ENCODE assay signal across 1 cellular context in genomic region chr5:68167195-68167651, GRCh38.
TF ChIP-seq lines count a peak whose summit lies in the region.

No MANE protein-coding gene starts in this region.

TF ChIP-seq in HepG2, 621 proteins besides CTCF, POLR2A, EP300 and RAD21 (continued from another document):
- TF ChIP-seq ZNF280D (CRISPR knock-in tag; IDR thresholded peaks at IDR 0.05) (peak; percentile 40; the same call in 1 of the 2 replicates), KDM6A (CRISPR knock-in tag; IDR thresholded peaks at IDR 0.05; ENCODE audit: low read depth) (0 out of 2 replicates have a peak, but pooled peaks have one; percentile 23), THYN1 (CRISPR knock-in tag; IDR thresholded peaks at IDR 0.05; ENCODE audit: borderline replicate concordance, low read depth) (no peak), ZFP36L1 (CRISPR knock-in tag; IDR thresholded peaks at IDR 0.05) (no peak), TP53 (CRISPR knock-in tag; conservative IDR thresholded peaks at IDR 0.05) (no peak), AHDC1 (CRISPR knock-in tag; IDR thresholded peaks at IDR 0.05; ENCODE audit: borderline replicate concordance) (peak; percentile 25; the same call in 1 of the 2 replicates), ZNF83 (CRISPR knock-in tag; IDR thresholded peaks at IDR 0.05; ENCODE audit: borderline replicate concordance) (no peak), NAIF1 (CRISPR knock-in tag; IDR thresholded peaks at IDR 0.05; ENCODE audit: borderline replicate concordance) (no peak), ZNF589 (CRISPR knock-in tag; conservative IDR thresholded peaks at IDR 0.05) (no peak), ZNF678 (CRISPR knock-in tag; IDR thresholded peaks at IDR 0.05) (no peak), ZNF24 (IDR thresholded peaks at IDR 0.05) (peak; percentile 67; the same call in 1 of the 2 replicates), MIXL1 (CRISPR knock-in tag; IDR thresholded peaks at IDR 0.05) (0 out of 2 replicates have a peak, but pooled peaks have one; percentile 37), ZNF460 (CRISPR knock-in tag; IDR thresholded peaks at IDR 0.05; ENCODE audit: borderline replicate concordance) (peak; percentile 95), KAT7 (CRISPR knock-in tag; IDR thresholded peaks at IDR 0.05; ENCODE audit: borderline replicate concordance) (no peak), CERS6 (CRISPR knock-in tag; IDR thresholded peaks at IDR 0.05) (no peak), ADNP (CRISPR knock-in tag; IDR thresholded peaks at IDR 0.05) (peak; percentile 85), SAFB2 (CRISPR knock-in tag; IDR thresholded peaks at IDR 0.05; ENCODE audit: borderline replicate concordance, low read depth) (no peak), MED1 (CRISPR knock-in tag; IDR thresholded peaks at IDR 0.05) (peak; percentile 26; the same call in 1 of the 2 replicates), ZNF275 (CRISPR knock-in tag; IDR thresholded peaks at IDR 0.05; ENCODE audit: borderline replicate concordance) (no peak), CREM (IDR thresholded peaks at IDR 0.05) (0 out of 2 replicates have a peak, but pooled peaks have one; percentile 2), CREM (CRISPR knock-in tag; IDR thresholded peaks at IDR 0.05) (no peak), MNT (IDR thresholded peaks at IDR 0.05) (no peak), ZNF773 (CRISPR knock-in tag; IDR thresholded peaks at IDR 0.05; ENCODE audit: borderline replicate concordance) (no peak), ZNF12 (CRISPR knock-in tag; IDR thresholded peaks at IDR 0.05) (peak; percentile 72), ONECUT2 (CRISPR knock-in tag; IDR thresholded peaks at IDR 0.05) (peak; percentile 51; the same call in 1 of the 2 replicates), SALL1 (CRISPR knock-in tag; IDR thresholded peaks at IDR 0.05) (peak; percentile 53), ZMYM4 (CRISPR knock-in tag; IDR thresholded peaks at IDR 0.05) (peak; percentile 61), ZMYM3 (CRISPR knock-in tag; IDR thresholded peaks at IDR 0.05) (peak; percentile 60; the same call in 1 of the 2 replicates), MAX (IDR thresholded peaks at IDR 0.05) (peak; percentile 26; the same call in 1 of the 2 replicates), GATAD2A (CRISPR knock-in tag; IDR thresholded peaks at IDR 0.05) (0 out of 2 replicates have a peak, but pooled peaks have one; percentile 21)
